14 cellular contexts compared by ENCODE assay signal in the genomic region with DNA sequence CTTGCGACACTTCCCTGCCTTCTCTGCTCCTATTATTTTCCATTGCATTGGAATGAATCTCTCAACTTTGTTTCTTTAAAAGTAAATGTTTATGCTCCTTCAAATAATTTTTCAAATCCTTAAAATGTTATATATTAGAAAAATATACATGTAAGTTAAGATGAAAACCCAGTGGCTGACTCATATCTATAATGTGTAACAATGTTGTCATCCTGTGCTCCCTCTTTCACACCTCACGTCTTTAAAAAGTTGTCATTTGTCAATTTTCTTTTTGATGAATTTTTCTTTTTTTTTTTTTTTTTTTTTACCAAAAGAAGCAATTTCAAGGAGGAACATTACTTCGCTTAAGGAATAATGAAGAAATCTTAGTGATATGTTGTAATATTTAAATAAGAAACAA. TPM values are rescaled to one million over a fixed set of nuclear protein-coding genes. Genes with fewer than 3 reads are reported as not detected.
DNase-seq lines count a peak whose midpoint lies in the region; ATAC-seq and TF ChIP-seq lines count a peak whose summit lies in the region.
"Had no signal": no experiment of that assay in that cellular context is flagged by ENCODE, and none has a peak within 500 bp of the region (broad histone marks: within the 10 kb centered on the region; RNA-seq: fewer than 3 reads in every experiment).

No MANE protein-coding gene starts in this region.

- ATAC-seq in SK-N-SH treated with all-trans-retinoic acid at 6 μM for 48 hours (no peak), upper lobe of right lung (no peak), GM21825 (IDR thresholded peaks at IDR 0.05; ENCODE audit: unreplicated experiment) (no peak), GM18868 (IDR thresholded peaks at IDR 0.05; ENCODE audit: unreplicated experiment) (no peak)

- POLR2A ChIA-PET in SK-N-SH (lab: Yijun Ruan, JAX), result interaction anchor here (1.2 to 1.7 kb wide), 3 partner anchors 53 to 359 kb away, joined by 3 to 13 read pairs (median 3); no protein-coding TSS in a partner anchor

- H3K36me3 ChIP-seq in SK-N-SH (replicated peaks in 1 of 2; ENCODE audit: control insufficient read depth in 1 of 2, insufficient read depth in 2 of 2, low read length in 1 of 2) (peaks cover 5 to 8% of the 10 kb centered on the region in 2 experiments), upper lobe of right lung (no peaks in the 10 kb centered on the region)

- H3K9me3 ChIP-seq in SK-N-SH (no peaks in the 10 kb centered on the region), upper lobe of right lung (no peaks in the 10 kb centered on the region)

- no peaks in the 10 kb centered on the region for H4K20me1 ChIP-seq in SK-N-SH (ENCODE audit: insufficient read depth)

- TF ChIP-seq RAD21 in SK-N-SH (IDR thresholded peaks at IDR 0.05; ENCODE audit: low read length), result no peak

- no peak overlapping the region for H2AFZ ChIP-seq in SK-N-SH (ENCODE audit: low read depth)

- H3F3A ChIP-seq in SK-N-SH (replicated peaks; ENCODE audit: insufficient read depth), result peaks cover 21% of the 10 kb centered on the region

- H3K36me3 Mint-ChIP-seq in nephron (ENCODE audit: low read depth), result no peaks in the 10 kb centered on the region
- H3K36me3 Mint-ChIP-seq: activated naive CD8-positive, alpha-beta T cell treated with anti-CD3 and anti-CD28 coated beads for 36 hours had no signal

- H3K79me2 ChIP-seq in SK-N-SH (ENCODE audit: insufficient read depth), result peaks cover 92% of the 10 kb centered on the region

- H3K27ac ChIP-seq in SK-N-SH (ENCODE audit: low read depth in 2 of 2, low read length in 1 of 2), result peak overlapping the region; percentile 95 to 96
- H3K27ac ChIP-seq in upper lobe of right lung, result peak overlapping the region; percentile 84
- H3K27ac ChIP-seq: 22Rv1 had no signal

- H3K9me2 ChIP-seq in SK-N-SH, result no peaks in the 10 kb centered on the region

- H3K4me3 ChIP-seq in SK-N-SH (ENCODE audit: low read depth in 2 of 2, low read length in 1 of 2) (peak overlapping the region; percentile 72 to 83), epithelial cell of esophagus (ENCODE audit: low read length) (peak overlapping the region; percentile 72), upper lobe of right lung (peak overlapping the region; percentile 66)

- intact Hi-C loops in upper lobe of right lung (cut with DNase I), result no loop called here

- H3K27me3 Mint-ChIP-seq in nephron (ENCODE audit: low read depth), result no peaks in the 10 kb centered on the region
- H3K27me3 Mint-ChIP-seq: activated CD4-positive, alpha-beta memory T cell treated with anti-CD3 and anti-CD28 coated beads, Interleukin-2, amount 10 ng/mL, durations not matched to agents 7 days and 5 days had no signal

- TF ChIP-seq EP300 in SK-N-SH (IDR thresholded peaks at IDR 0.05; ENCODE audit: borderline replicate concordance in 1 of 2, low read depth in 1 of 2, low read length in 1 of 2), result no peak

- H3K9ac ChIP-seq in SK-N-SH, result peak overlapping the region; percentile 95

- no peaks in the 10 kb centered on the region for H3K9me3 Mint-ChIP-seq in nephron
- H3K9me3 Mint-ChIP-seq: activated CD4-positive, alpha-beta memory T cell treated with anti-CD3 and anti-CD28 coated beads, Interleukin-2, amount 10 ng/mL, durations not matched to agents 7 days and 5 days; activated naive CD8-positive, alpha-beta T cell treated with anti-CD3 and anti-CD28 coated beads for 36 hours had no signal

- H3K4me1 Mint-ChIP-seq in nephron, result peaks cover 57% of the 10 kb centered on the region

- no peaks in the 10 kb centered on the region for H3K27me3 ChIP-seq in SK-N-SH (ENCODE audit: insufficient read depth)
- no peaks in the 10 kb centered on the region for H3K27me3 ChIP-seq in upper lobe of right lung

- no peak for DNase-seq in SK-N-SH
- DNase-seq in epithelial cell of esophagus (ENCODE audit: low read depth), result peak; percentile 59
- DNase-seq in upper lobe of right lung, result no peak
- DNase-seq in NCI-H2029 (lab: John Stamatoyannopoulos, UW), result no peak
- DNase-seq: activated CD4-positive, alpha-beta memory T cell treated with anti-CD3 and anti-CD28 coated beads, Interleukin-2, amount 10 ng/mL, durations not matched to agents 7 days and 5 days; activated naive CD8-positive, alpha-beta T cell treated with anti-CD3 and anti-CD28 coated beads for 36 hours; DMS53; NCI-H1436; T-helper 2 cell had no signal

- CTCF ChIA-PET in SK-N-SH (lab: Yijun Ruan, JAX), result no interaction called here

- H3K4me2 ChIP-seq in SK-N-SH, result peak overlapping the region; percentile 88

- peak overlapping the region; percentile 28 to 88 (median 53) for H3K4me3 Mint-ChIP-seq in nephron
- H3K4me3 Mint-ChIP-seq: activated CD4-positive, alpha-beta memory T cell treated with anti-CD3 and anti-CD28 coated beads, Interleukin-2, amount 10 ng/mL, durations not matched to agents 7 days and 5 days; activated naive CD8-positive, alpha-beta T cell treated with anti-CD3 and anti-CD28 coated beads for 36 hours had no signal

- TF ChIP-seq CTCF in SK-N-SH (IDR thresholded peaks at IDR 0.05), result no peak
- no peak for TF ChIP-seq CTCF in epithelial cell of esophagus (IDR thresholded peaks at IDR 0.05; ENCODE audit: insufficient read depth, low read depth, low read length, missing control alignments)
- TF ChIP-seq CTCF in nephron (IDR thresholded peaks at IDR 0.05; ENCODE audit: unreplicated experiment in 3 of 3), result no peak
- no peak for TF ChIP-seq CTCF in upper lobe of right lung (IDR thresholded peaks at IDR 0.05)

- 25% methylated on average over 3 of the region's 3 CpGs for WGBS in SK-N-SH (ENCODE audit: low lambda C conversion rate)

- H3K27ac Mint-ChIP-seq in nephron, result peak overlapping the region in 1 of 3 experiments; percentile 98
- H3K27ac Mint-ChIP-seq: activated CD4-positive, alpha-beta memory T cell treated with anti-CD3 and anti-CD28 coated beads, Interleukin-2, amount 10 ng/mL, durations not matched to agents 7 days and 5 days; activated naive CD8-positive, alpha-beta T cell treated with anti-CD3 and anti-CD28 coated beads for 36 hours had no signal

- H3K4me1 ChIP-seq in SK-N-SH (ENCODE audit: control insufficient read depth in 1 of 2, insufficient read depth in 2 of 2, low read depth in 1 of 2, low read length in 1 of 2) (peaks cover 22% of the 10 kb centered on the region in 2 experiments; a peak in 3 of 4 replicates), upper lobe of right lung (no peaks in the 10 kb centered on the region)

TF ChIP-seq in SK-N-SH, 30 proteins besides CTCF, POLR2A, EP300 and RAD21 (continues in another document):
- no peak for TF ChIP-seq ZBTB33 (IDR thresholded peaks at IDR 0.05; ENCODE audit: borderline replicate concordance, low read depth)

TF ChIP-seq in SK-N-SH treated with all-trans-retinoic acid at 6 μM for 48 hours, 23 proteins besides CTCF, POLR2A, EP300 and RAD21 (continues in another document):
- TF ChIP-seq TSHZ2 (CRISPR knock-in tag; IDR thresholded peaks at IDR 0.05) (no peak), ISL1 (CRISPR knock-in tag; IDR thresholded peaks at IDR 0.05) (no peak), RARB (CRISPR knock-in tag; IDR thresholded peaks at IDR 0.05) (no peak), GLIS3 (CRISPR knock-in tag; IDR thresholded peaks at IDR 0.05) (no peak), ZNF70 (CRISPR knock-in tag; IDR thresholded peaks at IDR 0.05) (no peak), ZC3H10 (CRISPR knock-in tag; IDR thresholded peaks at IDR 0.05) (no peak), TOX (CRISPR knock-in tag; IDR thresholded peaks at IDR 0.05; ENCODE audit: borderline replicate concordance) (no peak), SNAI2 (CRISPR knock-in tag; IDR thresholded peaks at IDR 0.05) (no peak), TCF4 (CRISPR knock-in tag; IDR thresholded peaks at IDR 0.05; ENCODE audit: borderline replicate concordance) (no peak), CSRNP3 (CRISPR knock-in tag; IDR thresholded peaks at IDR 0.05) (no peak), PPARA (CRISPR knock-in tag; IDR thresholded peaks at IDR 0.05; ENCODE audit: borderline replicate concordance) (no peak), ESRRG (CRISPR knock-in tag; IDR thresholded peaks at IDR 0.05) (no peak), BACH2 (CRISPR knock-in tag; IDR thresholded peaks at IDR 0.05; ENCODE audit: borderline replicate concordance) (no peak), ZFP3 (CRISPR knock-in tag; IDR thresholded peaks at IDR 0.05) (no peak)

RNA-seq across cellular contexts. Expression of gene RBMS3, which starts 3.7 kb away (rescaled TPM):
- 8.2 and 9.9 TPM in 2 replicates for polyA plus RNA-seq in SK-N-SH (2012; rRNA removed)
- 6.5 and 8.0 TPM in 2 replicates for polyA plus RNA-seq in SK-N-SH (2012; cell fraction: cytosol; rRNA removed)
- 15.1 and 25.1 TPM in 2 replicates for polyA plus RNA-seq in SK-N-SH (2012; cell fraction: nucleus; rRNA removed)
- 85.9 TPM for total RNA-seq in upper lobe of right lung
